Comparison of ENCODE assay signal across 18 cellular contexts in genomic region chr14:59246566-59246965, GRCh38.
"Had no signal": no experiment of that assay in that cellular context is flagged by ENCODE, and none has a peak within 500 bp of the region (broad histone marks: within the 10 kb centered on the region; RNA-seq: fewer than 3 reads in every experiment).

No MANE protein-coding gene starts in this region.

- H3K27me3 Mint-ChIP-seq: activated naive CD8-positive, alpha-beta T cell; T-helper 17 cell had no signal

- H3K4me1 Mint-ChIP-seq: nephron progenitor cell had no signal

- ATAC-seq: activated T-cell treated with anti-CD3 and anti-CD28 coated beads, Interleukin-2, amount 50 U/mL, for 4 hours; heart left ventricle; left lobe of liver; mucosa of descending colon; T-helper 17 cell had no signal

- H3K4me3 Mint-ChIP-seq: activated naive CD8-positive, alpha-beta T cell; activated T-cell treated with anti-CD3 and anti-CD28 coated beads, Interleukin-2, amount 50 U/mL, for 4 hours; nephron progenitor cell; T-helper 17 cell had no signal

- H3K36me3 ChIP-seq: esophagus muscularis mucosa, heart left ventricle, ovary, stomach, thoracic aorta had no signal

- H3K27me3 ChIP-seq: dorsolateral prefrontal cortex, esophagus muscularis mucosa, heart left ventricle, ovary, stomach had no signal

- H3K27ac Mint-ChIP-seq: activated naive CD8-positive, alpha-beta T cell; nephron progenitor cell; T-helper 17 cell had no signal

- H3K9me3 Mint-ChIP-seq: activated T-cell treated with anti-CD3 and anti-CD28 coated beads, Interleukin-2, amount 50 U/mL, for 4 hours had no signal

- H3K27ac ChIP-seq: dorsolateral prefrontal cortex, heart left ventricle, ovary, stomach, thoracic aorta had no signal

- H3K4me3 ChIP-seq: dorsolateral prefrontal cortex, esophagus muscularis mucosa, heart left ventricle, mucosa of descending colon, ovary, stomach, thoracic aorta had no signal

- H3K9me3 ChIP-seq: esophagus muscularis mucosa, heart left ventricle, mucosa of descending colon, ovary, stomach, thoracic aorta had no signal

- DNase-seq: activated CD4-positive, alpha-beta T cell treated with anti-CD3 and anti-CD28 coated beads, Interleukin-2, amount 50 U/mL, for 48 hours; activated CD4-positive, CD25-positive, alpha-beta regulatory T cell treated with anti-CD3 and anti-CD28 coated beads, Interleukin-2, amount 50 U/mL, for 72 hours; activated effector memory CD4-positive, alpha-beta T cell treated with anti-CD3 and anti-CD28 coated beads, Interleukin-2, amount 50 U/mL, for 16 hours; activated T-cell treated with anti-CD3 and anti-CD28 coated beads, Interleukin-2, amount 50 U/mL, for 4 hours; dorsolateral prefrontal cortex; foreskin melanocyte; heart left ventricle; mucosa of descending colon; nephron progenitor cell; ovary; stimulated activated CD4-positive, alpha-beta T cell treated with anti-CD3 and anti-CD28 coated beads, Interleukin-15, amount 100 ng/mL, for 24 hours; stimulated activated CD4-positive, alpha-beta T cell treated with anti-CD3 and anti-CD28 coated beads, Interleukin-4, amount 100 ng/mL, for 24 hours; stomach; T-helper 17 cell had no signal
